ENCODE assay signal across 20 cellular contexts in genomic region chr2:226619707-226620106, GRCh38.
A peak's percentile ranks its signal among the peaks of the same experiment; 100 is the strongest.
DNase-seq lines count a peak whose midpoint lies in the region; ATAC-seq and TF ChIP-seq lines count a peak whose summit lies in the region.
"Had no signal": no experiment of that assay in that cellular context is flagged by ENCODE, and none has a peak within 500 bp of the region (broad histone marks: within the 10 kb centered on the region; RNA-seq: fewer than 3 reads in every experiment).

No MANE protein-coding gene starts in this region.

- H4K5ac ChIP-seq in H9 (ENCODE audit: insufficient read length, low read depth, low read length): no peak overlapping the region

- H3K27ac Mint-ChIP-seq in H9: no peak overlapping the region
- H3K27ac Mint-ChIP-seq in WTC11: no peak overlapping the region
- H3K27ac Mint-ChIP-seq in type B pancreatic cell: peak overlapping the region; percentile 47
- H3K27ac Mint-ChIP-seq in naive thymus-derived CD8-positive, alpha-beta T cell: no peak overlapping the region
- H3K27ac Mint-ChIP-seq: CD4-positive, alpha-beta T cell; IgD-negative memory B cell had no signal

- no peaks in the 10 kb centered on the region for H3K79me2 ChIP-seq in H9 (ENCODE audit: insufficient read depth, low read length)

- no peak overlapping the region for H2BK15ac ChIP-seq in H9 (ENCODE audit: low read depth, low read length)

- no peak overlapping the region for H4K91ac ChIP-seq in H9 (ENCODE audit: insufficient read length, low read depth, low read length)

- no peak overlapping the region for H2AFZ ChIP-seq in H9 (ENCODE audit: low read length)

- WGBS in H9 (ENCODE audit: extremely low coverage, insufficient read length, low lambda C conversion rate): no CpG with 5 or more reads among the region's 3 CpGs
- 84% methylated on average over 3 of the region's 3 CpGs for WGBS in right lobe of liver (ENCODE audit: insufficient coverage, low coverage, low lambda C conversion rate, missing lambda C conversion rate)

- no peak overlapping the region for H2BK12ac ChIP-seq in H9 (ENCODE audit: insufficient read length, low read depth, low read length)

- H3K9me3 ChIP-seq in H9 (ENCODE audit: control insufficient read depth, low read depth, low read length) (no peaks in the 10 kb centered on the region), right lobe of liver (no peaks in the 10 kb centered on the region)
- H3K9me3 ChIP-seq: A549 had no signal

- POLR2A ChIA-PET in WTC11 (lab: Charles Lee): interaction anchor here (0.5 to 0.6 kb wide), 2 partner anchors 228 to 940 kb away, joined by 3 to 6 read pairs; no protein-coding TSS in a partner anchor
- POLR2A ChIA-PET in naive thymus-derived CD8-positive, alpha-beta T cell (lab: Charles Lee): no interaction called here

- H2AK5ac ChIP-seq in H9 (ENCODE audit: insufficient read length, low read length): no peak overlapping the region

- H2BK5ac ChIP-seq in H9 (ENCODE audit: insufficient read length, low read length): no peak overlapping the region

- H3K4me2 ChIP-seq in H9 (ENCODE audit: insufficient read depth, insufficient read length, low read length): no peak overlapping the region

- CTCF ChIA-PET in WTC11 (lab: Charles Lee): no interaction called here

- no peak overlapping the region for H3K4me3 Mint-ChIP-seq in H9
- no peak overlapping the region for H3K4me3 Mint-ChIP-seq in WTC11
- H3K4me3 Mint-ChIP-seq in type B pancreatic cell: no peak overlapping the region
- H3K4me3 Mint-ChIP-seq in naive thymus-derived CD8-positive, alpha-beta T cell: no peak overlapping the region
- H3K4me3 Mint-ChIP-seq: CD4-positive, alpha-beta T cell; HFFc6; IgD-negative memory B cell had no signal

- H2BK20ac ChIP-seq in H9 (ENCODE audit: low read depth, low read length, poor library complexity, severe bottlenecking): no peak overlapping the region

- no peak for TF ChIP-seq POLR2A in right lobe of liver (IDR thresholded peaks at IDR 0.05)

- no peak overlapping the region for H3K18ac ChIP-seq in H9 (ENCODE audit: insufficient read length, low read depth, low read length)

- no peak overlapping the region for H3K23ac ChIP-seq in H9 (ENCODE audit: insufficient read length, low read depth, low read length)

- no peak overlapping the region for H3K56ac ChIP-seq in H9 (ENCODE audit: insufficient read length, low read depth, low read length)

- DNase-seq in H9 (no peak), WTC11 (ENCODE audit: low spot score) (no peak), right lobe of liver (no peak), type B pancreatic cell (ENCODE audit: extremely low spot score, unreplicated experiment) (no peak), HPDE6-E6E7 (ENCODE audit: extremely low spot score) (no peak), kidney tubule cell (ENCODE audit: low spot score) (no peak)
- no peak for DNase-seq in naive thymus-derived CD8-positive, alpha-beta T cell
- DNase-seq in activated CD8-positive, alpha-beta memory T cell treated with anti-CD3 and anti-CD28 coated beads, Interleukin-2, amount 50 U/mL, for 4 hours: no peak
- DNase-seq: AML-193; CD4-positive, alpha-beta T cell; DMS153; DMS79; GDM1; HCEC 1CT; KG1 had no signal

- H3K27me3 Mint-ChIP-seq in H9 (ENCODE audit: low read depth) (no peaks in the 10 kb centered on the region), WTC11 (ENCODE audit: low read depth) (no peaks in the 10 kb centered on the region), type B pancreatic cell (peaks cover 11% of the 10 kb centered on the region)
- H3K27me3 Mint-ChIP-seq in naive thymus-derived CD8-positive, alpha-beta T cell: peaks cover 2 to 25% (median 6%) of the 10 kb centered on the region in 5 donors
- H3K27me3 Mint-ChIP-seq: IgD-negative memory B cell had no signal

- H3K79me1 ChIP-seq in H9 (ENCODE audit: insufficient read depth, low read depth, low read length, poor library complexity, severe bottlenecking): no peaks in the 10 kb centered on the region

- no peak overlapping the region for H3K4me3 ChIP-seq in right lobe of liver
- H3K4me3 ChIP-seq: A549 had no signal

- no peak overlapping the region for H4K8ac ChIP-seq in H9 (replicated peaks; ENCODE audit: insufficient read length, low read depth, low read length)

- TF ChIP-seq CTCF in H9 (conservative IDR thresholded peaks at IDR 0.05) (0 out of 3 replicates have a peak, but pooled peaks have one; percentile 16), WTC11 (IDR thresholded peaks at IDR 0.05) (no peak), right lobe of liver (IDR thresholded peaks at IDR 0.05) (no peak), type B pancreatic cell (conservative IDR thresholded peaks at IDR 0.05) (no peak)

- H3K36me3 Mint-ChIP-seq in H9 (ENCODE audit: insufficient read depth in 1 of 3, low read depth in 3 of 3) (no peaks in the 10 kb centered on the region), WTC11 (no peaks in the 10 kb centered on the region), type B pancreatic cell (no peaks in the 10 kb centered on the region)
- H3K36me3 Mint-ChIP-seq in naive thymus-derived CD8-positive, alpha-beta T cell: no peaks in the 10 kb centered on the region
- H3K36me3 Mint-ChIP-seq: IgD-negative memory B cell had no signal

- H3K9me3 Mint-ChIP-seq in H9 (no peaks in the 10 kb centered on the region), WTC11 (0 out of 2 replicates have a peak, but pooled peaks cover 5% of the 10 kb centered on the region), type B pancreatic cell (peaks cover 9% of the 10 kb centered on the region)
- H3K9me3 Mint-ChIP-seq in naive thymus-derived CD8-positive, alpha-beta T cell: no peaks in the 10 kb centered on the region
- H3K9me3 Mint-ChIP-seq: CD4-positive, alpha-beta T cell; HFFc6; IgD-negative memory B cell had no signal

- no peak overlapping the region for H2BK120ac ChIP-seq in H9 (ENCODE audit: low read depth, low read length, poor library complexity, severe bottlenecking)

- H3K23me2 ChIP-seq in H9 (ENCODE audit: insufficient read length, low read depth, low read length, poor library complexity, severe bottlenecking): no peaks in the 10 kb centered on the region

- H3K27me3 ChIP-seq in H9 (ENCODE audit: insufficient read depth, low read length): no peaks in the 10 kb centered on the region
- H3K27me3 ChIP-seq in right lobe of liver: no peaks in the 10 kb centered on the region

- H3K9ac ChIP-seq in H9 (ENCODE audit: extremely low read depth, insufficient read length, low read length): no peak overlapping the region

- intact Hi-C loops in right lobe of liver (cut with DNase I): no loop called here

- H3K14ac ChIP-seq in H9 (ENCODE audit: insufficient read depth, low read length): no peak overlapping the region

- H3K27ac ChIP-seq in H9 (ENCODE audit: insufficient read length, low read depth, low read length) (no peak overlapping the region), right lobe of liver (peak overlapping the region in 2 of 3 donors; percentile 65 to 81)
- H3K27ac ChIP-seq: C4-2B, HL-60 had no signal

- H3K4ac ChIP-seq in H9 (ENCODE audit: low read depth, low read length): no peak overlapping the region

- H3T11ph ChIP-seq in H9 (ENCODE audit: low read length): no peak overlapping the region

- H4K20me1 ChIP-seq in H9 (ENCODE audit: control insufficient read depth, insufficient read depth, insufficient read length): no peaks in the 10 kb centered on the region

- H3K36me3 ChIP-seq in right lobe of liver: no peaks in the 10 kb centered on the region

- ATAC-seq in WTC11 (0 out of 2 replicates have a peak, but pooled peaks have one; percentile 30), right lobe of liver (no peak)
- ATAC-seq in naive thymus-derived CD8-positive, alpha-beta T cell: no peak

- H3K4me1 Mint-ChIP-seq in H9 (no peaks in the 10 kb centered on the region), WTC11 (0 out of 2 replicates have a peak, but pooled peaks cover 3% of the 10 kb centered on the region), type B pancreatic cell (ENCODE audit: unreplicated experiment) (peaks cover 33% of the 10 kb centered on the region)
- H3K4me1 Mint-ChIP-seq in naive thymus-derived CD8-positive, alpha-beta T cell: no peaks in the 10 kb centered on the region
- H3K4me1 Mint-ChIP-seq: IgD-negative memory B cell had no signal

- no peaks in the 10 kb centered on the region for H3K4me1 ChIP-seq in H9 (ENCODE audit: insufficient read depth, low read length)
- H3K4me1 ChIP-seq in right lobe of liver: peaks cover 0 to 20% (median 10%) of the 10 kb centered on the region in 4 donors

TF ChIP-seq in WTC11, 78 proteins besides CTCF, POLR2A, EP300 and RAD21 (continues in another document):
- TF ChIP-seq AR (CRISPR knock-in tag; IDR thresholded peaks at IDR 0.05): no peak
- TF ChIP-seq CREB1 (CRISPR knock-in tag; IDR thresholded peaks at IDR 0.05): no peak
- no peak for TF ChIP-seq USF1 (CRISPR knock-in tag; IDR thresholded peaks at IDR 0.05)
- TF ChIP-seq PRRX2 (CRISPR knock-in tag; IDR thresholded peaks at IDR 0.05): no peak
- no peak for TF ChIP-seq ZNF263 (CRISPR knock-in tag; IDR thresholded peaks at IDR 0.05; ENCODE audit: low read depth)
